17 cellular contexts compared by ENCODE assay signal in the genomic region with DNA sequence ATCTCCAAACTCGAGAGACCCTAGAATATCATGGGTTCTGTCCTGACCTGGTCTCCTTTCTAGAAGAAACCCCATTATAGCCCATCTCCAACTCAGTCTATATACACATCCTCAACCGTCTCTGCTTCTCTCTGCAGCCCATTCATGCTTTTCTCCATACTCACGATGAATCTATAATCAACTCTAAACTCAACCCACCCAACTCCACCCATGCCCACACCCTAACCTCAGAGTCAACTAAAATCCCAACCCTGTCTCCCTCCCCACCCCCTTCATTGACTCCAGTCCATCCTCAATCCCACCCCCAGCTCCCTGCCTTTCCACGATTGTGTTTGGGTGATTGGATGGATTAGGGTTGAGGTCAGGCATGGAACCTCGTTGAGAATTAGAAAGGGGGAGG. TPM values are rescaled to one million over a fixed set of nuclear protein-coding genes. Genes with fewer than 3 reads are reported as not detected.
DNase-seq lines count a peak whose midpoint lies in the region; TF ChIP-seq lines count a peak whose summit lies in the region.
"Had no signal": no experiment of that assay in that cellular context is flagged by ENCODE, and none has a peak within 500 bp of the region (broad histone marks: within the 10 kb centered on the region; RNA-seq: fewer than 3 reads in every experiment).

No MANE protein-coding gene starts in this region.

- TF ChIP-seq EP300 in esophagus muscularis mucosa (IDR thresholded peaks at IDR 0.05), result no peak

- H3K36me3 ChIP-seq in HEK293 (ENCODE audit: control insufficient read depth in 2 of 2, insufficient read depth in 1 of 2, low read length in 2 of 2) (no peaks in the 10 kb centered on the region), neuronal stem cell (replicated peaks in 1 of 2; ENCODE audit: control insufficient read depth in 2 of 2, insufficient read depth in 2 of 2, low read length in 2 of 2) (no peaks in the 10 kb centered on the region), esophagus muscularis mucosa (no peaks in the 10 kb centered on the region)

- H4K8ac ChIP-seq in neuronal stem cell (ENCODE audit: low read depth, low read length), result no peak overlapping the region

- peaks cover 5% of the 10 kb centered on the region for H3K79me1 ChIP-seq in neuronal stem cell (ENCODE audit: low read depth, low read length)

- no peak overlapping the region for H2AK5ac ChIP-seq in neuronal stem cell (ENCODE audit: low read depth, low read length)

- H4K91ac ChIP-seq in neuronal stem cell (ENCODE audit: low read depth, low read length, poor library complexity), result no peak overlapping the region

- H3K4ac ChIP-seq in neuronal stem cell (ENCODE audit: low read length), result no peak overlapping the region

- H3K18ac ChIP-seq in neuronal stem cell (ENCODE audit: low read length), result no peak overlapping the region

- DNase-seq in GM13976 (ENCODE audit: low spot score) (peak; percentile 13), neuronal stem cell (ENCODE audit: low spot score) (no peak), dedifferentiated amniotic fluid mesenchymal stem cell (ENCODE audit: extremely low spot score) (no peak), esophagus muscularis mucosa (ENCODE audit: extremely low spot score) (no peak), SW480 (ENCODE audit: low spot score) (no peak)
- DNase-seq: C1 segment of cervical spinal cord; CD4-positive, alpha-beta memory T cell; COR-L47; DMS153; DND-41; GM23248; H9; HFFc6 had no signal

- intact Hi-C loops in esophagus muscularis mucosa (cut with DNase I), result no loop called here

- no peaks in the 10 kb centered on the region for H3K27me3 ChIP-seq in neuronal stem cell (ENCODE audit: control insufficient read depth in 3 of 3, insufficient read depth in 3 of 3, low read depth in 1 of 3, low read length in 3 of 3)
- peaks cover 0 to 48% (median 5%) of the 10 kb centered on the region in 4 donors for H3K27me3 ChIP-seq in esophagus muscularis mucosa

- peak overlapping the region; percentile 90 for H2BK15ac ChIP-seq in neuronal stem cell (ENCODE audit: low read length)

- in situ Hi-C loops in GM13976 (cut with MboI; ENCODE audit: low sequenced_read_pairs, unreplicated experiment), result no loop called here

- H3K4me1 ChIP-seq in HEK293 (ENCODE audit: control insufficient read depth, insufficient read depth, low read length) (no peaks in the 10 kb centered on the region; the same call in 1 of the 2 replicates), neuronal stem cell (ENCODE audit: control insufficient read depth in 2 of 2, insufficient read depth in 1 of 2, low read depth in 1 of 2, low read length in 2 of 2) (peaks cover 23 to 26% of the 10 kb centered on the region in 2 donors), esophagus muscularis mucosa (peaks cover 26 to 32% (median 28%) of the 10 kb centered on the region in 4 donors)

- 100% methylated on average over 2 of the region's 5 CpGs; no CpG with 5 or more reads in 1 of the 2 donors for WGBS in neuronal stem cell (ENCODE audit: extremely low coverage in 2 of 2, insufficient read length in 2 of 2, insufficient replicate concordance in 1 of 2), 2 donors
- 76% methylated on average over 5 of the region's 5 CpGs for WGBS in esophagus muscularis mucosa

- POLR2A ChIA-PET in HEK293 (lab: Yijun Ruan, JAX), result interaction anchor here (0.6 kb wide), 1 partner anchor 9 kb away, joined by 4 read pairs; no protein-coding TSS in a partner anchor

- TF ChIP-seq CTCF in GM13976 (IDR thresholded peaks at IDR 0.05; ENCODE audit: borderline replicate concordance, control extremely low read depth, extremely low read depth, insufficient read depth, missing control alignments), result no peak
- no peak for TF ChIP-seq CTCF in HEK293 (tag by site-specific recombination; IDR thresholded peaks at IDR 0.05)
- TF ChIP-seq CTCF in esophagus muscularis mucosa (IDR thresholded peaks at IDR 0.05), result no peak

- H3K27ac ChIP-seq in HEK293 (ENCODE audit: extremely low read depth, low read depth, low read length), result no peak overlapping the region
- H3K27ac ChIP-seq in neuronal stem cell (replicated peaks; ENCODE audit: low read length), result no peak overlapping the region
- H3K27ac ChIP-seq in esophagus muscularis mucosa (replicated peaks in 1 of 4), result no peak overlapping the region
- H3K27ac ChIP-seq: GM23248 had no signal

- H3K9ac ChIP-seq in neuronal stem cell (ENCODE audit: low read depth, low read length, poor library complexity), result no peak overlapping the region
- H3K9ac ChIP-seq: GM23248 had no signal

- CTCF ChIA-PET in HEK293 (lab: Yijun Ruan, JAX), result no interaction called here

- no peak overlapping the region for H3K4me3 ChIP-seq in HEK293 (ENCODE audit: low read depth, low read length)
- H3K4me3 ChIP-seq in neuronal stem cell (ENCODE audit: low read length in 2 of 2), result no peak overlapping the region
- no peak overlapping the region for H3K4me3 ChIP-seq in esophagus muscularis mucosa
- H3K4me3 ChIP-seq: GM23248 had no signal

- no peak overlapping the region for H3K4me2 ChIP-seq in neuronal stem cell (ENCODE audit: insufficient read depth, low read length, poor library complexity, severe bottlenecking)

- no peak overlapping the region for H3K23ac ChIP-seq in neuronal stem cell (ENCODE audit: low read depth, low read length, poor library complexity)

- no peak overlapping the region for H2BK120ac ChIP-seq in neuronal stem cell (ENCODE audit: low read depth, low read length)

- H3K9me3 ChIP-seq in HEK293 (ENCODE audit: control insufficient read depth, insufficient read depth, low read depth, low read length), result no peaks in the 10 kb centered on the region
- H3K9me3 ChIP-seq in neuronal stem cell (replicated peaks in 1 of 2; ENCODE audit: control insufficient read depth in 2 of 2, insufficient read depth in 1 of 2, low read depth in 1 of 2, low read length in 2 of 2), result peaks cover 0 to 3% of the 10 kb centered on the region in 2 donors
- no peaks in the 10 kb centered on the region for H3K9me3 ChIP-seq in esophagus muscularis mucosa

- no peak overlapping the region for H2BK12ac ChIP-seq in neuronal stem cell (ENCODE audit: low read length)

- H2BK5ac ChIP-seq in neuronal stem cell (ENCODE audit: low read length), result no peak overlapping the region

- H2AFZ ChIP-seq in neuronal stem cell (ENCODE audit: low read length), result no peak overlapping the region
- H2AFZ ChIP-seq: GM23248 had no signal

- H3K14ac ChIP-seq in neuronal stem cell (ENCODE audit: low read length), result no peak overlapping the region

- TF ChIP-seq POLR2A in esophagus muscularis mucosa (IDR thresholded peaks at IDR 0.05; ENCODE audit: low read depth), result no peak

TF ChIP-seq in HEK293, 187 proteins besides CTCF, POLR2A, EP300 and RAD21:
- peak; percentile 96 for TF ChIP-seq KLF1 (tag by site-specific recombination; IDR thresholded peaks at IDR 0.05)
- TF ChIP-seq ZBTB21 (tag by site-specific recombination; IDR thresholded peaks at IDR 0.05), result no peak

RNA-seq across cellular contexts. Expression of a gene that starts 1.8 kb away (rescaled TPM):
- 4.0 TPM for polyA plus RNA-seq in neuronal stem cell (2013, experiment 1 of 2)
- polyA plus RNA-seq in neuronal stem cell (2013, experiment 2 of 2), result 4.2 TPM
- total RNA-seq in esophagus muscularis mucosa, result 1 to 10 TPM in 2 of 4 donors, under 1 TPM in 1, not detected in 1; 0.83 to 1.5 (median 1.5) TPM
- total RNA-seq: A673; CD4-positive, alpha-beta memory T cell; GM23248; HFFc6 had no signal
- polyA plus RNA-seq: CD4-positive, alpha-beta memory T cell; GM23248 had no signal

RNA-seq across cellular contexts. Expression of a gene that starts 6.6 kb away (rescaled TPM):
- polyA plus RNA-seq in neuronal stem cell (2013, experiment 1 of 2), result 4.6 TPM
- polyA plus RNA-seq in neuronal stem cell (2013, experiment 2 of 2), result 4.6 TPM
- total RNA-seq in esophagus muscularis mucosa, result not detected
- total RNA-seq: A172; A673; CD4-positive, alpha-beta memory T cell; GM23248; HFFc6 had no signal
- polyA plus RNA-seq: BJ; CD4-positive, alpha-beta memory T cell; GM23248 had no signal

RNA-seq across cellular contexts. Expression of a gene that starts 37.1 kb away (rescaled TPM):
- polyA plus RNA-seq in neuronal stem cell (2013, experiment 1 of 2), result 34.7 TPM
- polyA plus RNA-seq in neuronal stem cell (2013, experiment 2 of 2), result 32.1 TPM
- total RNA-seq in esophagus muscularis mucosa, result 10 to 100 TPM in 1 of 4 donors, 1 to 10 TPM in 3; 4.2 to 11.1 (median 8.1) TPM

RNA-seq across cellular contexts. Expression of a gene that starts 55.3 kb away (rescaled TPM):
- 0.89 TPM for polyA plus RNA-seq in neuronal stem cell (2013, experiment 1 of 2)
- 0.94 TPM for polyA plus RNA-seq in neuronal stem cell (2013, experiment 2 of 2)
- 10 to 100 TPM in 3 of 4 donors, 1 to 10 TPM in 1; 9.5 to 41.2 (median 14.6) TPM for total RNA-seq in esophagus muscularis mucosa
- polyA plus RNA-seq: CD4-positive, alpha-beta memory T cell had no signal

RNA-seq across cellular contexts. Expression of a gene that starts 55.8 kb away (rescaled TPM):
- 19.2 TPM for polyA plus RNA-seq in neuronal stem cell (2013, experiment 1 of 2)
- polyA plus RNA-seq in neuronal stem cell (2013, experiment 2 of 2), result 18.4 TPM
- total RNA-seq in esophagus muscularis mucosa, result 10 to 100 TPM in 2 of 4 donors, 1 to 10 TPM in 2; 8.3 to 17.3 (median 11.4) TPM
